Comparison of ENCODE assay signal across 8 cellular contexts in genomic region chr6:83215131-83216047, GRCh38. TPM values are rescaled to one million over a fixed set of nuclear protein-coding genes. Genes with fewer than 3 reads are reported as not detected.
A peak's percentile ranks its signal among the peaks of the same experiment; 100 is the strongest.
DNase-seq lines count a peak whose midpoint lies in the region; ATAC-seq and TF ChIP-seq lines count a peak whose summit lies in the region.

No MANE protein-coding gene starts in this region.

- TF ChIP-seq POLR2A in thyroid gland (IDR thresholded peaks at IDR 0.05): no peak

- no peaks in the 10 kb centered on the region for H3K9me3 Mint-ChIP-seq in activated CD8-positive, alpha-beta memory T cell treated with anti-CD3 and anti-CD28 coated beads, Interleukin-2, amount 10 ng/mL, durations not matched to agents 7 days and 5 days (ENCODE audit: low read depth)
- peaks cover 0 to 2% (median 0%) of the 10 kb centered on the region in 11 donors for H3K9me3 Mint-ChIP-seq in naive thymus-derived CD4-positive, alpha-beta T cell

- H3K36me3 Mint-ChIP-seq in activated CD8-positive, alpha-beta memory T cell treated with anti-CD3 and anti-CD28 coated beads, Interleukin-2, amount 10 ng/mL, durations not matched to agents 7 days and 5 days: no peaks in the 10 kb centered on the region
- no peaks in the 10 kb centered on the region for H3K36me3 Mint-ChIP-seq in naive thymus-derived CD4-positive, alpha-beta T cell

- DNase-seq in DMS79 (lab: John Stamatoyannopoulos, UW): peak; percentile 23
- peak; percentile 95 for DNase-seq in NCI-H82 (lab: John Stamatoyannopoulos, UW)
- peak; percentile 78 for DNase-seq in activated CD8-positive, alpha-beta memory T cell treated with anti-CD3 and anti-CD28 coated beads, Interleukin-2, amount 10 ng/mL, durations not matched to agents 7 days and 5 days
- no peak for DNase-seq in epithelial cell of proximal tubule (ENCODE audit: low read depth)
- peak; percentile 8 to 56 (median 38) for DNase-seq in naive thymus-derived CD4-positive, alpha-beta T cell
- DNase-seq in thyroid gland: peak; percentile 53 to 54

- H3K27ac Mint-ChIP-seq in activated CD8-positive, alpha-beta memory T cell treated with anti-CD3 and anti-CD28 coated beads, Interleukin-2, amount 10 ng/mL, durations not matched to agents 7 days and 5 days: no peak overlapping the region
- H3K27ac Mint-ChIP-seq in naive thymus-derived CD4-positive, alpha-beta T cell: no peak overlapping the region

- H3K4me1 ChIP-seq in naive thymus-derived CD4-positive, alpha-beta T cell (ENCODE audit: control insufficient read depth in 2 of 2, insufficient read depth in 2 of 2, low read length in 2 of 2): no peaks in the 10 kb centered on the region
- H3K4me1 ChIP-seq in thyroid gland: no peaks in the 10 kb centered on the region

- POLR2A ChIA-PET in naive thymus-derived CD4-positive, alpha-beta T cell (lab: Charles Lee): interaction anchor here (0.6 to 1.7 kb wide), 3 partner anchors 21 to 148 kb away, joined by 3 to 4 read pairs (median 4); partner anchors contain the start of gene DOP1A

- no peak overlapping the region for H3K4me3 Mint-ChIP-seq in activated CD8-positive, alpha-beta memory T cell treated with anti-CD3 and anti-CD28 coated beads, Interleukin-2, amount 10 ng/mL, durations not matched to agents 7 days and 5 days
- H3K4me3 Mint-ChIP-seq in naive thymus-derived CD4-positive, alpha-beta T cell: no peak overlapping the region

- H3K9me3 ChIP-seq in naive thymus-derived CD4-positive, alpha-beta T cell (ENCODE audit: control insufficient read depth in 2 of 3, low read length in 3 of 3): no peaks in the 10 kb centered on the region
- H3K9me3 ChIP-seq in thyroid gland: no peaks in the 10 kb centered on the region

- no peak overlapping the region for H3K27ac ChIP-seq in naive thymus-derived CD4-positive, alpha-beta T cell (ENCODE audit: low read depth, low read length)
- no peak overlapping the region for H3K27ac ChIP-seq in thyroid gland

- TF ChIP-seq CTCF in epithelial cell of proximal tubule (conservative IDR thresholded peaks at IDR 0.05; ENCODE audit: low read depth, low read length): peak; percentile 96
- peak; percentile 55 to 78 (median 68) for TF ChIP-seq CTCF in thyroid gland (IDR thresholded peaks at IDR 0.05)

- no peaks in the 10 kb centered on the region for H3K36me3 ChIP-seq in naive thymus-derived CD4-positive, alpha-beta T cell (ENCODE audit: control insufficient read depth in 2 of 3, insufficient read depth in 3 of 3, low read length in 3 of 3)
- H3K36me3 ChIP-seq in thyroid gland: no peaks in the 10 kb centered on the region

- H3K27me3 ChIP-seq in naive thymus-derived CD4-positive, alpha-beta T cell (ENCODE audit: control insufficient read depth in 2 of 2, insufficient read depth in 2 of 2, low read length in 2 of 2): no peaks in the 10 kb centered on the region
- no peaks in the 10 kb centered on the region for H3K27me3 ChIP-seq in thyroid gland

- peaks cover 29% of the 10 kb centered on the region for H3K27me3 Mint-ChIP-seq in activated CD8-positive, alpha-beta memory T cell treated with anti-CD3 and anti-CD28 coated beads, Interleukin-2, amount 10 ng/mL, durations not matched to agents 7 days and 5 days
- peaks cover 8 to 29% (median 12%) of the 10 kb centered on the region in 5 donors for H3K27me3 Mint-ChIP-seq in naive thymus-derived CD4-positive, alpha-beta T cell

- ATAC-seq in GM21367 (IDR thresholded peaks at IDR 0.05; ENCODE audit: unreplicated experiment) (peak; percentile 100), HG03571 (IDR thresholded peaks at IDR 0.05; ENCODE audit: unreplicated experiment) (peak; percentile 96)
- ATAC-seq in activated CD8-positive, alpha-beta memory T cell treated with anti-CD3 and anti-CD28 coated beads, Interleukin-2, amount 10 ng/mL, durations not matched to agents 7 days and 5 days: peak; percentile 99
- ATAC-seq in naive thymus-derived CD4-positive, alpha-beta T cell: peak; percentile 98

- WGBS in thyroid gland, 2 donors: 32 to 36% methylated on average over 7 of the region's 7 CpGs

- CTCF ChIA-PET in activated CD8-positive, alpha-beta memory T cell treated with anti-CD3 and anti-CD28 coated beads, Interleukin-2, amount 10 ng/mL, durations not matched to agents 7 days and 5 days (lab: Charles Lee): interaction anchor here (0.5 to 9.6 kb wide), 18 partner anchors 10 to 944 kb away, joined by 3 to 199 read pairs (median 4); partner anchors contain the start of genes DOP1A, PRSS35, RWDD2A and UBE3D
- CTCF ChIA-PET in naive thymus-derived CD4-positive, alpha-beta T cell (lab: Charles Lee): interaction anchor here (0.9 to 4.4 kb wide), 9 partner anchors 9 to 149 kb away, joined by 3 to 36 read pairs (median 3); partner anchors contain the start of genes DOP1A and UBE3D

- H3K4me3 ChIP-seq in epithelial cell of proximal tubule (ENCODE audit: low read depth, low read length) (no peak overlapping the region), thyroid gland (replicated peaks in 1 of 3) (no peak overlapping the region)
- no peak overlapping the region for H3K4me3 ChIP-seq in naive thymus-derived CD4-positive, alpha-beta T cell (ENCODE audit: low read length)

- H3K4me1 Mint-ChIP-seq in activated CD8-positive, alpha-beta memory T cell treated with anti-CD3 and anti-CD28 coated beads, Interleukin-2, amount 10 ng/mL, durations not matched to agents 7 days and 5 days: peaks cover 5% of the 10 kb centered on the region
- H3K4me1 Mint-ChIP-seq in naive thymus-derived CD4-positive, alpha-beta T cell: no peaks in the 10 kb centered on the region

- intact Hi-C loops in naive thymus-derived CD4-positive, alpha-beta T cell (cut with micrococcal nuclease): loop anchor here (1.0 to 5.0 kb wide), 6 partner anchors 22 to 945 kb away; partner anchors contain the start of genes DOP1A (in 2 of the 2), PGM3 (in 2 of the 2) and RWDD2A (in 2 of the 2)
- intact Hi-C loops in thyroid gland (cut with DNase I): no loop called here

RNA-seq across cellular contexts. Expression of gene RWDD2A, which starts 22.2 kb away (rescaled TPM):
- 1 to 10 TPM in 1 of 2 experiments, under 1 TPM in 1; 0.91 to 1.3 TPM for total RNA-seq in activated CD8-positive, alpha-beta memory T cell treated with anti-CD3 and anti-CD28 coated beads, Interleukin-2, amount 10 ng/mL, durations not matched to agents 7 days and 5 days
- 1.6 and 2.8 TPM in 2 replicates for total RNA-seq in epithelial cell of proximal tubule
- total RNA-seq in naive thymus-derived CD4-positive, alpha-beta T cell: 1 to 10 TPM; 1.8 to 6.4 (median 2.7) TPM
- 1 to 10 TPM; 3.2 to 4.1 TPM for polyA plus RNA-seq in naive thymus-derived CD4-positive, alpha-beta T cell
- 1 to 10 TPM; 4.6 to 5.8 (median 5.5) TPM for total RNA-seq in thyroid gland

RNA-seq across cellular contexts. Expression of gene PGM3, which starts 22.3 kb away (rescaled TPM):
- total RNA-seq in activated CD8-positive, alpha-beta memory T cell treated with anti-CD3 and anti-CD28 coated beads, Interleukin-2, amount 10 ng/mL, durations not matched to agents 7 days and 5 days: 10 to 100 TPM; 11.5 to 14.7 TPM
- total RNA-seq in epithelial cell of proximal tubule: 26.5 and 33.1 TPM in 2 replicates
- 10 to 100 TPM; 22.0 to 37.3 (median 27.6) TPM for total RNA-seq in naive thymus-derived CD4-positive, alpha-beta T cell
- polyA plus RNA-seq in naive thymus-derived CD4-positive, alpha-beta T cell: 10 to 100 TPM in 1 of 2 donors, 1 to 10 TPM in 1; 8.2 to 14.2 TPM
- total RNA-seq in thyroid gland: 10 to 100 TPM; 25.8 to 61.1 (median 32.1) TPM
